ENCODE assay signal across 16 cellular contexts in genomic region chr2:233153146-233153798, GRCh38.
DNase-seq lines count a peak whose midpoint lies in the region; ATAC-seq and TF ChIP-seq lines count a peak whose summit lies in the region.
"Had no signal": no experiment of that assay in that cellular context is flagged by ENCODE, and none has a peak within 500 bp of the region (broad histone marks: within the 10 kb centered on the region; RNA-seq: fewer than 3 reads in every experiment).

No MANE protein-coding gene starts in this region.

- H3K27me3 Mint-ChIP-seq in activated naive CD8-positive, alpha-beta T cell: no peaks in the 10 kb centered on the region
- no peaks in the 10 kb centered on the region for H3K27me3 Mint-ChIP-seq in activated naive CD8-positive, alpha-beta T cell treated with anti-CD3 and anti-CD28 coated beads for 36 hours
- H3K27me3 Mint-ChIP-seq in central memory CD8-positive, alpha-beta T cell: no peaks in the 10 kb centered on the region
- H3K27me3 Mint-ChIP-seq in stimulated activated memory B cell treated with anti-CD40 and anti-IgM and Interleukin-4, amounts not matched to agents 10 μg/mL and 1 μg/mL and 100 μg/mL, for 72 hours: no peaks in the 10 kb centered on the region
- H3K27me3 Mint-ChIP-seq in osteocyte (ENCODE audit: unreplicated experiment): peaks cover 36% of the 10 kb centered on the region
- H3K27me3 Mint-ChIP-seq: T-cell had no signal

- no peak overlapping the region for H3K4me3 ChIP-seq in MG63
- H3K4me3 ChIP-seq: body of pancreas, esophagus muscularis mucosa, right lobe of liver had no signal

- no peaks in the 10 kb centered on the region for H3K9me3 ChIP-seq in MG63
- H3K9me3 ChIP-seq: body of pancreas, Caco-2, esophagus muscularis mucosa, right lobe of liver had no signal

- no peaks in the 10 kb centered on the region for H3K27me3 ChIP-seq in MG63
- H3K27me3 ChIP-seq: body of pancreas, esophagus muscularis mucosa, right lobe of liver had no signal

- no peak for DNase-seq in activated naive CD8-positive, alpha-beta T cell treated with anti-CD3 and anti-CD28 coated beads for 36 hours
- DNase-seq in MG63 (peak; percentile 22), osteocyte (ENCODE audit: extremely low spot score, unreplicated experiment) (no peak), NCI-H187 (lab: John Stamatoyannopoulos, UW) (no peak), ureter (ENCODE audit: low spot score) (no peak)
- DNase-seq in central memory CD8-positive, alpha-beta T cell (ENCODE audit: low spot score in 2 of 2): no peak
- DNase-seq: Caco-2, NCI-H1694 treated with DMSO at 0.1 percent for 48 hours, right lobe of liver, T-cell, WERI-Rb-1 had no signal

- no peak overlapping the region for H3K4me3 Mint-ChIP-seq in activated naive CD8-positive, alpha-beta T cell
- H3K4me3 Mint-ChIP-seq in activated naive CD8-positive, alpha-beta T cell treated with anti-CD3 and anti-CD28 coated beads for 36 hours: no peak overlapping the region
- no peak overlapping the region for H3K4me3 Mint-ChIP-seq in central memory CD8-positive, alpha-beta T cell
- no peak overlapping the region for H3K4me3 Mint-ChIP-seq in stimulated activated memory B cell treated with anti-CD40 and anti-IgM and Interleukin-4, amounts not matched to agents 10 μg/mL and 1 μg/mL and 100 μg/mL, for 72 hours
- H3K4me3 Mint-ChIP-seq in osteocyte (ENCODE audit: unreplicated experiment): no peak overlapping the region
- H3K4me3 Mint-ChIP-seq: T-cell had no signal

- H3K27ac Mint-ChIP-seq in activated naive CD8-positive, alpha-beta T cell: peak overlapping the region; percentile 41
- no peak overlapping the region for H3K27ac Mint-ChIP-seq in activated naive CD8-positive, alpha-beta T cell treated with anti-CD3 and anti-CD28 coated beads for 36 hours
- H3K27ac Mint-ChIP-seq in central memory CD8-positive, alpha-beta T cell (ENCODE audit: low read depth): peak overlapping the region; percentile 52
- peak overlapping the region; percentile 60 for H3K27ac Mint-ChIP-seq in stimulated activated memory B cell treated with anti-CD40 and anti-IgM and Interleukin-4, amounts not matched to agents 10 μg/mL and 1 μg/mL and 100 μg/mL, for 72 hours
- H3K27ac Mint-ChIP-seq in osteocyte (ENCODE audit: unreplicated experiment): no peak overlapping the region

- H3K9me3 Mint-ChIP-seq in activated naive CD8-positive, alpha-beta T cell (ENCODE audit: low read depth): no peaks in the 10 kb centered on the region
- H3K9me3 Mint-ChIP-seq in activated naive CD8-positive, alpha-beta T cell treated with anti-CD3 and anti-CD28 coated beads for 36 hours: no peaks in the 10 kb centered on the region
- H3K9me3 Mint-ChIP-seq in central memory CD8-positive, alpha-beta T cell: no peaks in the 10 kb centered on the region
- no peaks in the 10 kb centered on the region for H3K9me3 Mint-ChIP-seq in stimulated activated memory B cell treated with anti-CD40 and anti-IgM and Interleukin-4, amounts not matched to agents 10 μg/mL and 1 μg/mL and 100 μg/mL, for 72 hours
- H3K9me3 Mint-ChIP-seq in osteocyte (ENCODE audit: unreplicated experiment): no peaks in the 10 kb centered on the region
- H3K9me3 Mint-ChIP-seq: T-cell had no signal

- H3K36me3 Mint-ChIP-seq in activated naive CD8-positive, alpha-beta T cell: peaks cover 25% of the 10 kb centered on the region
- H3K36me3 Mint-ChIP-seq in activated naive CD8-positive, alpha-beta T cell treated with anti-CD3 and anti-CD28 coated beads for 36 hours: peaks cover 21% of the 10 kb centered on the region
- peaks cover 74% of the 10 kb centered on the region for H3K36me3 Mint-ChIP-seq in central memory CD8-positive, alpha-beta T cell (ENCODE audit: insufficient read depth)
- H3K36me3 Mint-ChIP-seq in stimulated activated memory B cell treated with anti-CD40 and anti-IgM and Interleukin-4, amounts not matched to agents 10 μg/mL and 1 μg/mL and 100 μg/mL, for 72 hours: peaks cover 86% of the 10 kb centered on the region
- H3K36me3 Mint-ChIP-seq in osteocyte (ENCODE audit: unreplicated experiment): no peaks in the 10 kb centered on the region

- H3K4me1 Mint-ChIP-seq in activated naive CD8-positive, alpha-beta T cell (ENCODE audit: low read depth): no peaks in the 10 kb centered on the region
- H3K4me1 Mint-ChIP-seq in activated naive CD8-positive, alpha-beta T cell treated with anti-CD3 and anti-CD28 coated beads for 36 hours: no peaks in the 10 kb centered on the region
- peaks cover 33% of the 10 kb centered on the region for H3K4me1 Mint-ChIP-seq in central memory CD8-positive, alpha-beta T cell
- peaks cover 23% of the 10 kb centered on the region for H3K4me1 Mint-ChIP-seq in stimulated activated memory B cell treated with anti-CD40 and anti-IgM and Interleukin-4, amounts not matched to agents 10 μg/mL and 1 μg/mL and 100 μg/mL, for 72 hours
- no peaks in the 10 kb centered on the region for H3K4me1 Mint-ChIP-seq in osteocyte (ENCODE audit: unreplicated experiment)

- H3K36me3 ChIP-seq in MG63: no peaks in the 10 kb centered on the region
- H3K36me3 ChIP-seq: right lobe of liver had no signal

- TF ChIP-seq CTCF in osteocyte (IDR thresholded peaks at IDR 0.05): no peak

- ATAC-seq in central memory CD8-positive, alpha-beta T cell (replicated peaks; ENCODE audit: extremely low read depth, poor library complexity, severe bottlenecking): no peak
- no peak for ATAC-seq in stimulated activated memory B cell treated with anti-CD40 and anti-IgM and Interleukin-4, amounts not matched to agents 10 μg/mL and 1 μg/mL and 100 μg/mL, for 72 hours
- ATAC-seq: body of pancreas, left lobe of liver, right lobe of liver, T-cell had no signal

Comparison
In these comparisons a context has a peak if more than half of its experiments do, and no peak if none do; other contexts are left out.
1. H3K27ac Mint-ChIP-seq: peak in activated naive CD8-positive, alpha-beta T cell (single experiment), central memory CD8-positive, alpha-beta T cell (single experiment) and stimulated activated memory B cell treated with anti-CD40 and anti-IgM and Interleukin-4, amounts not matched to agents 10 μg/mL and 1 μg/mL and 100 μg/mL, for 72 hours (single experiment); none in activated naive CD8-positive, alpha-beta T cell treated with anti-CD3 and anti-CD28 coated beads for 36 hours (single experiment) and osteocyte (single experiment).